Comparison of ENCODE assay signal across 18 cellular contexts in the genomic region with DNA sequence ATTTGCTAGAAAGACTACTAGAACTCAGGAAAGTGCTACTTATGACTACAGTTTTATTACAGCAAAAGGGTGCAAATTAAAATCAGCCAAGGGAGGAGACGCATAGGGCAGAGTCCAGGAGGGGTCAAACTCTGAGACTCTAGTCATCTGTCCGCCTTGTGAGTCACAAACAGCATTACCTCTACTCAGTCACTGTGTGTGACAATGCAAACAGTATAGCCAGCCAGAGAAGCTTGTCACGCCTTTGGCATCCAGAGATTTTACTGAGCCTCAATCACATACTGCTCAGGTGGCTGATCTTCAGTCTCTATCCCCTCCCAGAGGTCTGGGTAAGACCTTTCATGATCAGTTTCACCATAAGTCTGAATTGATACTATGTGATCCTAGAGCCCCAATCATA. TPM values are rescaled to one million over a fixed set of nuclear protein-coding genes. Genes with fewer than 3 reads are reported as not detected.
"Had no signal": no experiment of that assay in that cellular context is flagged by ENCODE, and none has a peak within 500 bp of the region (broad histone marks: within the 10 kb centered on the region; RNA-seq: fewer than 3 reads in every experiment).

No MANE protein-coding gene starts in this region.

- H3K27ac Mint-ChIP-seq: activated CD4-positive, alpha-beta memory T cell treated with anti-CD3 and anti-CD28 coated beads, Interleukin-2, amount 10 ng/mL, durations not matched to agents 7 days and 5 days; activated T-cell treated with anti-CD3 and anti-CD28 coated beads, Interleukin-2, amount 50 U/mL, for 72 hours; immature natural killer cell; memory B cell; stimulated activated naive B cell treated with anti-CD40 and anti-IgM and Interleukin-4, amounts not matched to agents 10 μg/mL and 1 μg/mL and 100 μg/mL, for 72 hours had no signal

- H3K27me3 Mint-ChIP-seq: activated CD4-positive, alpha-beta memory T cell treated with anti-CD3 and anti-CD28 coated beads, Interleukin-2, amount 10 ng/mL, durations not matched to agents 7 days and 5 days; memory B cell; stimulated activated naive B cell treated with anti-CD40 and anti-IgM and Interleukin-4, amounts not matched to agents 10 μg/mL and 1 μg/mL and 100 μg/mL, for 72 hours had no signal

- H3K36me3 ChIP-seq: esophagus squamous epithelium had no signal

- ATAC-seq: activated T-cell treated with anti-CD3 and anti-CD28 coated beads, Interleukin-2, amount 50 U/mL, for 72 hours; sciatic nerve; stimulated activated naive B cell treated with anti-CD40 and anti-IgM and Interleukin-4, amounts not matched to agents 10 μg/mL and 1 μg/mL and 100 μg/mL, for 72 hours had no signal

- H3K27ac ChIP-seq: esophagus squamous epithelium, upper lobe of left lung, VCaP had no signal

- H3K4me1 ChIP-seq: esophagus squamous epithelium, upper lobe of left lung had no signal

- H3K4me3 ChIP-seq: esophagus squamous epithelium, upper lobe of left lung had no signal

- H3K27me3 ChIP-seq: esophagus squamous epithelium, upper lobe of left lung had no signal

- H3K36me3 Mint-ChIP-seq: immature natural killer cell had no signal

- H3K4me3 Mint-ChIP-seq: activated CD4-positive, alpha-beta memory T cell treated with anti-CD3 and anti-CD28 coated beads, Interleukin-2, amount 10 ng/mL, durations not matched to agents 7 days and 5 days; activated T-cell treated with anti-CD3 and anti-CD28 coated beads, Interleukin-2, amount 50 U/mL, for 72 hours; immature natural killer cell; memory B cell; stimulated activated naive B cell treated with anti-CD40 and anti-IgM and Interleukin-4, amounts not matched to agents 10 μg/mL and 1 μg/mL and 100 μg/mL, for 72 hours had no signal

- H3K4me1 Mint-ChIP-seq: activated CD4-positive, alpha-beta memory T cell treated with anti-CD3 and anti-CD28 coated beads, Interleukin-2, amount 10 ng/mL, durations not matched to agents 7 days and 5 days; immature natural killer cell; memory B cell; stimulated activated naive B cell treated with anti-CD40 and anti-IgM and Interleukin-4, amounts not matched to agents 10 μg/mL and 1 μg/mL and 100 μg/mL, for 72 hours had no signal

- DNase-seq: activated CD4-positive, alpha-beta memory T cell treated with anti-CD3 and anti-CD28 coated beads, Interleukin-2, amount 10 ng/mL, durations not matched to agents 7 days and 5 days; activated T-cell treated with anti-CD3 and anti-CD28 coated beads, Interleukin-2, amount 50 U/mL, for 72 hours; aorta; esophagus squamous epithelium; foreskin fibroblast; glutamatergic neuron; immature natural killer cell; stimulated activated CD4-positive, alpha-beta T cell treated with anti-CD3 and anti-CD28 coated beads, Interleukin-2, amount 100 ng/mL, for 24 hours; stimulated activated naive B cell treated with anti-CD40 and anti-IgM and Interleukin-4, amounts not matched to agents 10 μg/mL and 1 μg/mL and 100 μg/mL, for 72 hours; substantia nigra; T1000; upper lobe of left lung had no signal

RNA-seq across cellular contexts. Expression of a gene that starts 49.0 kb away (rescaled TPM):
- total RNA-seq: activated CD4-positive, alpha-beta memory T cell treated with anti-CD3 and anti-CD28 coated beads, Interleukin-2, amount 10 ng/mL, durations not matched to agents 7 days and 5 days; activated T-cell treated with anti-CD3 and anti-CD28 coated beads, Interleukin-2, amount 50 U/mL, for 72 hours; aorta; esophagus squamous epithelium; osteoblast; pulmonary artery endothelial cell; upper lobe of left lung had no signal
- polyA plus RNA-seq: aorta, immature natural killer cell, neural cell had no signal
